Comparison of ENCODE assay signal across 11 cellular contexts in the genomic region with DNA sequence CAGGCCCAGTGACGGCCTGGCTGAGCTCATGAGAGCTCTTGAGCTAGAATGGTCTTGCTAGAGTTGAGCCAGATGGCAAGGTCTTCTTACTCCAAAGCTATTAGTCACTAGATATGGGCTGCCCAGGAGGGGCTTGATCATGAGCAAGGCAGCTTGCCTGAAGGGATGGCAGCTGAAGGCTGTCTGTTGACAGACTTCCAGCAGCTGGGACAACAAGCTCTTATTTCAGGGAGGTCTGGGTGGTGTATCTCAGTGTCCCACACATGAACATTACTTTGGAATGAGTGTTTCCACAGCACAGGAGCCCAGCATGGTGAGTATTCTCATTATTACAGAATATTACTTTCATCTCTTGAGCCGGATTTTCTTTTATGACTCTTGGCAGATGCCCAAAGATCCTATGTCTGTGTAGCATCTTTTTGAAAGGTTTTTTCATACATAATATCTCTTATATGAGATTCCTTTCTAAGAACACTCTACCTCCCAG.
DNase-seq lines count a peak whose midpoint lies in the region; ATAC-seq and TF ChIP-seq lines count a peak whose summit lies in the region.
"Had no signal": no experiment of that assay in that cellular context is flagged by ENCODE, and none has a peak within 500 bp of the region (broad histone marks: within the 10 kb centered on the region; RNA-seq: fewer than 3 reads in every experiment).

No MANE protein-coding gene starts in this region.

- CTCF ChIA-PET in activated naive CD4-positive, alpha-beta T cell treated with anti-CD3 and anti-CD28 coated beads for 36 hours (lab: Charles Lee) = no interaction called here

- TF ChIP-seq CTCF in RWPE2 (IDR thresholded peaks at IDR 0.05; ENCODE audit: poor library complexity, severe bottlenecking) (no peak), coronary artery (IDR thresholded peaks at IDR 0.05) (no peak)

- peaks cover 53% of the 10 kb centered on the region for H3K4me1 ChIP-seq in RWPE2 (ENCODE audit: insufficient read depth, poor library complexity, severe bottlenecking)
- no peaks in the 10 kb centered on the region for H3K4me1 ChIP-seq in aorta (ENCODE audit: control insufficient read depth in 1 of 2, insufficient read depth in 2 of 2, low read length in 2 of 2)
- H3K4me1 ChIP-seq: Peyer's patch had no signal

- H3K27me3 Mint-ChIP-seq in activated naive CD4-positive, alpha-beta T cell treated with anti-CD3 and anti-CD28 coated beads for 36 hours (ENCODE audit: low read depth) = peaks cover 6% of the 10 kb centered on the region
- H3K27me3 Mint-ChIP-seq: activated naive CD8-positive, alpha-beta T cell treated with anti-CD3 and anti-CD28 coated beads, Interleukin-2, amount 50 U/mL, for 24 hours had no signal

- no peaks in the 10 kb centered on the region for H3K36me3 Mint-ChIP-seq in activated naive CD4-positive, alpha-beta T cell treated with anti-CD3 and anti-CD28 coated beads for 36 hours (ENCODE audit: low read depth)

- no peaks in the 10 kb centered on the region for H3K9me3 Mint-ChIP-seq in activated naive CD4-positive, alpha-beta T cell treated with anti-CD3 and anti-CD28 coated beads for 36 hours
- H3K9me3 Mint-ChIP-seq: activated naive CD8-positive, alpha-beta T cell treated with anti-CD3 and anti-CD28 coated beads, Interleukin-2, amount 50 U/mL, for 24 hours had no signal

- peak overlapping the region; percentile 82 for H3K27ac ChIP-seq in RWPE2 (ENCODE audit: poor library complexity, severe bottlenecking)
- H3K27ac ChIP-seq in aorta (ENCODE audit: low read depth in 1 of 2, low read length in 2 of 2) = no peak overlapping the region
- no peak overlapping the region for H3K27ac ChIP-seq in coronary artery

- H3K36me3 ChIP-seq in RWPE2 (ENCODE audit: low read depth) (no peaks in the 10 kb centered on the region), aorta (ENCODE audit: control insufficient read depth in 1 of 2, insufficient read depth in 2 of 2, low read length in 1 of 2) (no peaks in the 10 kb centered on the region)
- H3K36me3 ChIP-seq: Peyer's patch had no signal

- H3K4me3 Mint-ChIP-seq in activated naive CD4-positive, alpha-beta T cell treated with anti-CD3 and anti-CD28 coated beads for 36 hours = no peak overlapping the region
- H3K4me3 Mint-ChIP-seq: activated naive CD8-positive, alpha-beta T cell treated with anti-CD3 and anti-CD28 coated beads, Interleukin-2, amount 50 U/mL, for 24 hours had no signal

- 69 to 72% methylated on average over 2 of the region's 2 CpGs for WGBS in aorta, 2 donors

- H3K9me3 ChIP-seq in RWPE2 (ENCODE audit: severe bottlenecking) = no peaks in the 10 kb centered on the region
- no peaks in the 10 kb centered on the region for H3K9me3 ChIP-seq in aorta (ENCODE audit: control insufficient read depth, low read length)
- H3K9me3 ChIP-seq: Peyer's patch had no signal

- H3K27me3 ChIP-seq in RWPE2 (ENCODE audit: insufficient read depth, poor library complexity, severe bottlenecking) (no peaks in the 10 kb centered on the region), aorta (ENCODE audit: control insufficient read depth in 1 of 2, insufficient read depth in 2 of 2, low read length in 1 of 2) (no peaks in the 10 kb centered on the region)
- H3K27me3 ChIP-seq: Peyer's patch had no signal

- H3K4me1 Mint-ChIP-seq in activated naive CD4-positive, alpha-beta T cell treated with anti-CD3 and anti-CD28 coated beads for 36 hours (ENCODE audit: low read depth) = peaks cover 4% of the 10 kb centered on the region
- H3K4me1 Mint-ChIP-seq: activated naive CD8-positive, alpha-beta T cell treated with anti-CD3 and anti-CD28 coated beads, Interleukin-2, amount 50 U/mL, for 24 hours had no signal

- DNase-seq in Right ventricle myocardium superior = no peak
- no peak for DNase-seq in cardiac septum (ENCODE audit: low spot score)
- peak; percentile 90 for DNase-seq in RWPE2 (ENCODE audit: low spot score)
- DNase-seq in glomerular visceral epithelial cell (ENCODE audit: extremely low spot score) = peak; percentile 61
- DNase-seq in aorta = no peak
- DNase-seq in activated naive CD4-positive, alpha-beta T cell treated with anti-CD3 and anti-CD28 coated beads for 36 hours = no peak
- DNase-seq in coronary artery (ENCODE audit: low spot score) = no peak
- DNase-seq: activated CD4-positive, alpha-beta T cell treated with anti-CD3 and anti-CD28 coated beads, Interleukin-2, amount 50 U/mL, for 1 hour; activated naive CD8-positive, alpha-beta T cell treated with anti-CD3 and anti-CD28 coated beads, Interleukin-2, amount 50 U/mL, for 24 hours; Peyer's patch had no signal

- no peak overlapping the region for H3K4me3 ChIP-seq in RWPE2 (ENCODE audit: severe bottlenecking)
- no peak overlapping the region for H3K4me3 ChIP-seq in aorta (ENCODE audit: low read length in 2 of 2)
- no peak overlapping the region for H3K4me3 ChIP-seq in coronary artery
- H3K4me3 ChIP-seq: Peyer's patch had no signal

- no peak overlapping the region for H3K27ac Mint-ChIP-seq in activated naive CD4-positive, alpha-beta T cell treated with anti-CD3 and anti-CD28 coated beads for 36 hours
- H3K27ac Mint-ChIP-seq: activated naive CD8-positive, alpha-beta T cell treated with anti-CD3 and anti-CD28 coated beads, Interleukin-2, amount 50 U/mL, for 24 hours had no signal

- intact Hi-C loops in Right ventricle myocardium superior (cut with DNase I) (no loop called here), cardiac septum (cut with DNase I) (no loop called here), aorta (cut with DNase I) (no loop called here)
- intact Hi-C loops in activated naive CD4-positive, alpha-beta T cell treated with anti-CD3 and anti-CD28 coated beads for 36 hours (cut with micrococcal nuclease) = no loop called here

- ATAC-seq in Right ventricle myocardium superior (ENCODE audit: poor library complexity) (peak; percentile 68), RWPE2 (ENCODE audit: low read depth) (peak; percentile 80), aorta (ENCODE audit: low FRiP score) (peak; percentile 55), GM21528 (IDR thresholded peaks at IDR 0.05; ENCODE audit: low FRiP score, unreplicated experiment) (no peak)
- ATAC-seq: activated naive CD8-positive, alpha-beta T cell treated with anti-CD3 and anti-CD28 coated beads, Interleukin-2, amount 50 U/mL, for 24 hours had no signal

Comparison
In these comparisons a context has a peak if more than half of its experiments do, and no peak if none do; other contexts are left out.
1. DNase-seq: peak in RWPE2 (single experiment) and glomerular visceral epithelial cell (single experiment); none in Right ventricle myocardium superior (single experiment), cardiac septum (single experiment), aorta (0 of 2), activated naive CD4-positive, alpha-beta T cell treated with anti-CD3 and anti-CD28 coated beads for 36 hours (single experiment) and coronary artery (single experiment).